24 cellular contexts compared by ENCODE assay signal in genomic region chr18:51726614-51727013, GRCh38.
DNase-seq lines count a peak whose midpoint lies in the region; ATAC-seq lines count a peak whose summit lies in the region.
"Had no signal": no experiment of that assay in that cellular context is flagged by ENCODE, and none has a peak within 500 bp of the region (broad histone marks: within the 10 kb centered on the region; RNA-seq: fewer than 3 reads in every experiment).

No MANE protein-coding gene starts in this region.

- peaks cover 0 to 6% (median 1%) of the 10 kb centered on the region in 8 donors for H3K9me3 Mint-ChIP-seq in CD4-positive, alpha-beta memory T cell
- H3K9me3 Mint-ChIP-seq: activated naive CD4-positive, alpha-beta T cell treated with anti-CD3 and anti-CD28 coated beads for 36 hours; GM23338; neural crest cell had no signal

- intact Hi-C loops in posterior cingulate gyrus (cut with DNase I), result no loop called here
- intact Hi-C loops in CD4-positive, alpha-beta memory T cell (cut with micrococcal nuclease), result no loop called here

- POLR2A ChIA-PET in CD4-positive, alpha-beta memory T cell (lab: Charles Lee; ENCODE audit: partially characterized antibody), result no interaction called here

- H3K36me3 ChIP-seq in CD4-positive, alpha-beta memory T cell (ENCODE audit: insufficient read depth, low read length), result no peaks in the 10 kb centered on the region
- H3K36me3 ChIP-seq: thyroid gland had no signal

- no peaks in the 10 kb centered on the region for H3K36me3 Mint-ChIP-seq in CD4-positive, alpha-beta memory T cell

- peak; percentile 37 for DNase-seq in DMS 273 (lab: John Stamatoyannopoulos, UW; ENCODE audit: unreplicated experiment)
- DNase-seq in DMS 273 treated with DMSO at 0.1 percent for 48 hours (lab: John Stamatoyannopoulos, UW), result no peak
- DNase-seq in posterior cingulate gyrus, result peak in 8 of 10 donors; percentile 19 to 91 (median 48)
- DNase-seq in NCI-H2107 treated with DMSO at 0.1 percent for 48 hours (lab: John Stamatoyannopoulos, UW; ENCODE audit: unreplicated experiment), result no peak
- no peak for DNase-seq in T-helper 2 cell
- no peak for DNase-seq in CD4-positive, alpha-beta memory T cell
- DNase-seq: activated CD4-positive, alpha-beta T cell treated with anti-CD3 and anti-CD28 coated beads, Interleukin-2, amount 50 U/mL, for 4 hours; activated naive CD4-positive, alpha-beta T cell treated with anti-CD3 and anti-CD28 coated beads for 36 hours; activated T-cell treated with anti-CD3 and anti-CD28 coated beads, Interleukin-2, amount 50 U/mL, for 1 hour; central memory CD4-positive, alpha-beta T cell; effector CD4-positive, alpha-beta T cell; midbrain; NCI-H1092 treated with DMSO at 0.1 percent for 48 hours; NCI-H226; thyroid gland had no signal

- H3K4me1 ChIP-seq in CD4-positive, alpha-beta memory T cell (ENCODE audit: insufficient read depth, low read length), result no peaks in the 10 kb centered on the region
- H3K4me1 ChIP-seq: thyroid gland had no signal

- H3K4me3 ChIP-seq in CD4-positive, alpha-beta memory T cell (ENCODE audit: low read length in 2 of 2), result no peak overlapping the region
- H3K4me3 ChIP-seq: GM23338, K562, thyroid gland had no signal

- H3K9me3 ChIP-seq in CD4-positive, alpha-beta memory T cell (ENCODE audit: control insufficient read depth in 1 of 2, low read length in 2 of 2), result no peaks in the 10 kb centered on the region
- H3K9me3 ChIP-seq: thyroid gland had no signal

- H3K27me3 ChIP-seq in CD4-positive, alpha-beta memory T cell (ENCODE audit: insufficient read depth, low read length), result no peaks in the 10 kb centered on the region
- H3K27me3 ChIP-seq: thyroid gland had no signal

- H3K27ac Mint-ChIP-seq in CD4-positive, alpha-beta memory T cell, result no peak overlapping the region
- H3K27ac Mint-ChIP-seq: activated naive CD4-positive, alpha-beta T cell treated with anti-CD3 and anti-CD28 coated beads for 36 hours; B cell; GM23338 had no signal

- H3K27me3 Mint-ChIP-seq in CD4-positive, alpha-beta memory T cell, result peaks cover 0 to 2% of the 10 kb centered on the region in 2 donors
- H3K27me3 Mint-ChIP-seq: B cell had no signal

- H3K27ac ChIP-seq in CD4-positive, alpha-beta memory T cell (ENCODE audit: low read depth, low read length), result no peak overlapping the region
- H3K27ac ChIP-seq: 22Rv1, thyroid gland, VCaP had no signal

- no peak overlapping the region for H3K4me3 Mint-ChIP-seq in CD4-positive, alpha-beta memory T cell
- H3K4me3 Mint-ChIP-seq: activated naive CD4-positive, alpha-beta T cell treated with anti-CD3 and anti-CD28 coated beads for 36 hours; B cell; GM23338; neural crest cell had no signal

- CTCF ChIA-PET in CD4-positive, alpha-beta memory T cell (lab: Charles Lee; ENCODE audit: partially characterized antibody), result no interaction called here

- ATAC-seq in GM21529 (IDR thresholded peaks at IDR 0.05; ENCODE audit: unreplicated experiment) (peak; percentile 31), HG03442 (IDR thresholded peaks at IDR 0.05; ENCODE audit: unreplicated experiment) (peak; percentile 33)
- ATAC-seq: GM23338, K562, left lobe of liver had no signal

- H3K4me1 Mint-ChIP-seq in CD4-positive, alpha-beta memory T cell, result no peaks in the 10 kb centered on the region

Comparison
In these comparisons a context has a peak if more than half of its experiments do, and no peak if none do; other contexts are left out.
1. DNase-seq: peak in DMS 273 (single experiment) and posterior cingulate gyrus (8 of 10); none in DMS 273 treated with DMSO at 0.1 percent for 48 hours (single experiment), NCI-H2107 treated with DMSO at 0.1 percent for 48 hours (single experiment), T-helper 2 cell (0 of 5) and CD4-positive, alpha-beta memory T cell (0 of 5).